Comparison of ENCODE assay signal across 17 cellular contexts in the genomic region with DNA sequence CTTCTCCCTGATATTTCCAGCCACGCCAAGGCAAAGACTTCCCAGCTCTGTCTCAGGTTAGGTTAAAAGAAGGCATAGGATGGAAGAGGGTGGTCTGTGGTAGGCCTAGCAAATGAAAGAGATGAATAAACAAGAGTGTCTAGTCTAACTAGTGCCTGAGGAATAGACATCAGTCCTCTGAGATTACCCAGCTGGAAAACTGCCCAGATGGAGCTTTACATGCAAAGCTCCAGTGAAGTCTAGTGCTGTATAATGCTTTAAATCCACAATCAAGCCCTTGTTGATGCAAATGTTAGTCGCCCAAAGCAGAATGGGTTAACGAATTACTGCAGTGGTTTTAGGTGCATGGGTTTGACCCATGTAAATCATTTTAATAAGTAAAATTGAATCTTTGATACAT. TPM values are rescaled to one million over a fixed set of nuclear protein-coding genes. Genes with fewer than 3 reads are reported as not detected.
DNase-seq lines count a peak whose midpoint lies in the region; ATAC-seq and TF ChIP-seq lines count a peak whose summit lies in the region.
"Had no signal": no experiment of that assay in that cellular context is flagged by ENCODE, and none has a peak within 500 bp of the region (broad histone marks: within the 10 kb centered on the region; RNA-seq: fewer than 3 reads in every experiment).

No MANE protein-coding gene starts in this region.

- no peaks in the 10 kb centered on the region for H3K27me3 ChIP-seq in heart left ventricle
- H3K27me3 ChIP-seq in adipocyte (replicated peaks; ENCODE audit: control insufficient read depth, insufficient read depth, low read length): no peaks in the 10 kb centered on the region

- H3K27ac ChIP-seq in heart left ventricle (no peak overlapping the region), caudate nucleus (ENCODE audit: low read depth, low read length) (no peak overlapping the region)

- peaks cover 0 to 20% (median 3%) of the 10 kb centered on the region in 12 donors for H3K4me1 ChIP-seq in heart left ventricle
- H3K4me1 ChIP-seq in adipocyte (ENCODE audit: control insufficient read depth, insufficient read depth, low read length): peaks cover 13% of the 10 kb centered on the region

- no peak overlapping the region for H3K9ac ChIP-seq in adipocyte (ENCODE audit: low read length)

- no peak for TF ChIP-seq CTCF in heart left ventricle (IDR thresholded peaks at IDR 0.05)

- TF ChIP-seq POLR2A in heart left ventricle (IDR thresholded peaks at IDR 0.05): no peak

- no peak overlapping the region for H3K4me3 ChIP-seq in heart left ventricle
- no peak overlapping the region for H3K4me3 ChIP-seq in adipocyte (ENCODE audit: low read length)

- peak in 1 of 4 donors; percentile 24 for ATAC-seq in heart left ventricle
- ATAC-seq in left cardiac atrium: no peak
- peak; percentile 38 for ATAC-seq in left ventricle myocardium superior
- ATAC-seq in HG02588 (IDR thresholded peaks at IDR 0.05; ENCODE audit: unreplicated experiment): no peak
- ATAC-seq: activated CD4-positive, alpha-beta T cell treated with anti-CD3 and anti-CD28 coated beads for 36 hours; activated CD8-positive, alpha-beta memory T cell treated with anti-CD3 and anti-CD28 coated beads, Interleukin-2, amount 10 ng/mL, durations not matched to agents 7 days and 5 days had no signal

- intact Hi-C loops in heart left ventricle (cut with DNase I) (no loop called here), left cardiac atrium (cut with DNase I) (no loop called here), left ventricle myocardium superior (cut with micrococcal nuclease) (no loop called here)

- no peaks in the 10 kb centered on the region for H3K9me3 ChIP-seq in heart left ventricle
- no peaks in the 10 kb centered on the region for H3K9me3 ChIP-seq in adipocyte (ENCODE audit: control insufficient read depth, low read length)

- peaks cover 0 to 29% (median 0%) of the 10 kb centered on the region in 9 donors for H3K36me3 ChIP-seq in heart left ventricle
- no peaks in the 10 kb centered on the region for H3K36me3 ChIP-seq in adipocyte (ENCODE audit: control insufficient read depth, insufficient read depth, low read length, severe bottlenecking)

- DNase-seq in heart left ventricle: peak in 3 of 5 donors; percentile 27 to 43 (median 34)
- no peak for DNase-seq in left cardiac atrium
- DNase-seq in adipocyte (ENCODE audit: low read depth): peak; percentile 55
- no peak for DNase-seq in left ventricle myocardium superior
- DNase-seq in activated gamma-delta T cell treated with Interleukin-2 at 50 U/mL for 16 hours: no peak
- no peak for DNase-seq in DMS79 (lab: John Stamatoyannopoulos, UW)
- no peak for DNase-seq in caudate nucleus (lab: John Stamatoyannopoulos, UW)
- DNase-seq: activated CD4-positive, alpha-beta T cell treated with anti-CD3 and anti-CD28 coated beads for 36 hours; activated CD8-positive, alpha-beta memory T cell treated with anti-CD3 and anti-CD28 coated beads, Interleukin-2, amount 10 ng/mL, durations not matched to agents 7 days and 5 days; effector memory CD4-positive, alpha-beta T cell; kidney glomerular epithelial cell; NCI-H187; NCI-H510A; stimulated activated CD4-positive, alpha-beta T cell treated with anti-CD3 and anti-CD28 coated beads, Interleukin-12 subunit alpha, Interleukin-12 subunit beta, amount 100 ng/mL, for 4 hours; stimulated activated CD8-positive, alpha-beta memory T cell treated with anti-CD3 and anti-CD28 coated beads, Interleukin-4, amount 100 ng/mL, for 48 hours; SW 1271 had no signal

- 74 to 90% (median 79%) methylated on average over 3 of the region's 3 CpGs for WGBS in heart left ventricle, 4 donors

RNA-seq across cellular contexts. Expression of gene GUCY1B1, which starts 24.8 kb away (rescaled TPM):
- 10 to 100 TPM; 14.6 to 30.7 (median 18.7) TPM for total RNA-seq in heart left ventricle
- 10 to 100 TPM; 12.5 to 15.1 TPM for polyA plus RNA-seq in heart left ventricle
- 10 to 100 TPM; 10.5 to 14.4 TPM for total RNA-seq in left cardiac atrium
- 31.3 TPM for total RNA-seq in left ventricle myocardium superior

Comparison
In these comparisons a context has a peak if more than half of its experiments do, and no peak if none do; other contexts are left out.
1. DNase-seq: peak in heart left ventricle (3 of 5) and adipocyte (single experiment); none in left cardiac atrium (single experiment), left ventricle myocardium superior (single experiment), activated gamma-delta T cell treated with Interleukin-2 at 50 U/mL for 16 hours (single experiment), DMS79 (single experiment) and caudate nucleus (0 of 61).